1 cellular context compared by ENCODE assay signal in genomic region chr19:33404506-33404905, GRCh38.
TF ChIP-seq lines count a peak whose summit lies in the region.

No MANE protein-coding gene starts in this region.

TF ChIP-seq in HepG2, 621 proteins besides CTCF, POLR2A, EP300 and RAD21 (continued from another document):
- TF ChIP-seq ZMYM3 (CRISPR knock-in tag; IDR thresholded peaks at IDR 0.05) (no peak), FOXP4 (CRISPR knock-in tag; IDR thresholded peaks at IDR 0.05) (no peak), FOSL2 (CRISPR knock-in tag; IDR thresholded peaks at IDR 0.05) (no peak), HNF1B (CRISPR knock-in tag; IDR thresholded peaks at IDR 0.05) (no peak), ZBTB2 (CRISPR knock-in tag; IDR thresholded peaks at IDR 0.05; ENCODE audit: low read depth) (no peak), ZNF792 (CRISPR knock-in tag; IDR thresholded peaks at IDR 0.05) (no peak), NR1H2 (CRISPR knock-in tag; IDR thresholded peaks at IDR 0.05; ENCODE audit: borderline replicate concordance, low read depth) (no peak), ZNF354B (CRISPR knock-in tag; IDR thresholded peaks at IDR 0.05) (no peak), HOMEZ (CRISPR knock-in tag; IDR thresholded peaks at IDR 0.05; ENCODE audit: low read depth) (no peak), YEATS4 (CRISPR knock-in tag; IDR thresholded peaks at IDR 0.05; ENCODE audit: borderline replicate concordance) (no peak), ZNF720 (CRISPR knock-in tag; IDR thresholded peaks at IDR 0.05) (no peak), HOXA5 (CRISPR knock-in tag; IDR thresholded peaks at IDR 0.05) (no peak), SAFB2 (CRISPR knock-in tag; IDR thresholded peaks at IDR 0.05; ENCODE audit: borderline replicate concordance, low read depth) (no peak)
TF ChIP-seq in HepG2: peak in this region for 0.
